ENCODE assay signal across 8 cellular contexts in the genomic region with DNA sequence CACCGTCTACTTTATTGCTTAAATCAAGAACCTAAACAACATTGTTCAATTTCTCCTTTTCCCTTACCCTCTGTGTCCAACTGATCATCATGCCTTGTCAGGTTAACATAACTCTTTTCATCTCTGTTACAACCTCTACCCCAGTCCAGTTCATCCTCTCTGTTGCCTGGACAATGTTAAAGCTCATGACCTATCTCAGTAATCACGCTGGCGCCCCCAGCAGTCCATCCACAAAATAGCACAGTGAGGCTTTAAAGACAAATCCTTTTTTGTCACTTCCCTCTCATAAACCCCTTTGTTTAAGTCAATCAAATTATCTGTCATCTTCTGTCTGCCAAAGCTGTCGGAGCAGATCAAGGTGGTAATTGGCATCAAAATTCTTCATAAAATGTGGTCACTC.
DNase-seq lines count a peak whose midpoint lies in the region; ATAC-seq and TF ChIP-seq lines count a peak whose summit lies in the region.

No MANE protein-coding gene starts in this region.

- TF ChIP-seq POLR2A in HCT116 (IDR thresholded peaks at IDR 0.05; ENCODE audit: borderline replicate concordance, extremely low read depth, insufficient read depth, insufficient read length), result no peak
- no peak for TF ChIP-seq POLR2A in vagina (IDR thresholded peaks at IDR 0.05)

- BruUV-seq in HCT116 (replicated peaks; lab: Mats Ljungman, UMichigan), result no TSS peak
- BruUV-seq in Panc1 (replicated peaks; lab: Mats Ljungman, UMichigan), result no TSS peak

- DNase-seq in DMS 273 (lab: John Stamatoyannopoulos, UW; ENCODE audit: unreplicated experiment) (peak; percentile 69), HCT116 (ENCODE audit: low read depth, low spot score) (no peak), Panc1 (ENCODE audit: low read depth, low spot score) (no peak), heart right ventricle (peak in 1 of 2 donors; percentile 44), vagina (ENCODE audit: extremely low spot score in 2 of 2) (no peak), globus pallidus (ENCODE audit: low spot score) (no peak)
- DNase-seq in activated gamma-delta T cell treated with anti-CD3 and anti-CD28 coated beads, Interleukin-2, amount 50 U/mL, for 16 hours (ENCODE audit: low read depth), result peak; percentile 7
- peak; percentile 27 to 43 for DNase-seq in stimulated activated CD4-positive, alpha-beta T cell treated with anti-CD3 and anti-CD28 coated beads, Interleukin-1b, Interleukin-23, amount 100 ng/mL, for 4 hours (ENCODE audit: low read depth in 2 of 2)

- in situ Hi-C loops in Panc1 (cut with HindIII; ENCODE audit: low pct_unique_long_range_greater_than_20kb, low sequenced_read_pairs), result no loop called here

- TF ChIP-seq RAD21 in HCT116 (IDR thresholded peaks at IDR 0.05; ENCODE audit: low read depth), result peak; percentile 58

- no peaks in the 10 kb centered on the region for H4K20me1 ChIP-seq in HCT116 (ENCODE audit: insufficient read depth)

- H3K79me2 ChIP-seq in HCT116 (ENCODE audit: insufficient read depth, low read length), result no peaks in the 10 kb centered on the region

- H3K4me1 ChIP-seq in HCT116 (ENCODE audit: control insufficient read depth in 1 of 2, insufficient read depth in 2 of 2, low read length in 2 of 2), result no peaks in the 10 kb centered on the region
- H3K4me1 ChIP-seq in Panc1 (ENCODE audit: control insufficient read depth, insufficient read depth, low read length), result no peaks in the 10 kb centered on the region
- H3K4me1 ChIP-seq in heart right ventricle, result peaks cover 0 to 69% (median 34%) of the 10 kb centered on the region in 9 donors
- no peaks in the 10 kb centered on the region for H3K4me1 ChIP-seq in vagina

- no peak overlapping the region for H2AFZ ChIP-seq in HCT116 (ENCODE audit: low read depth, low read length, poor library complexity, severe bottlenecking)

- intact Hi-C loops in HCT116 (cut with micrococcal nuclease) (loop anchor here (10.0 kb wide), 3 partner anchors 130 to 400 kb away; no protein-coding TSS in a partner anchor), Panc1 (cut with micrococcal nuclease; ENCODE audit: unreplicated experiment) (loop anchor here (5.0 kb wide), 1 partner anchor 132 kb away; no protein-coding TSS in a partner anchor), heart right ventricle (cut with DNase I) (loop anchor here in 4 of 10 donors (10.0 kb wide), 4 partner anchors 120 to 550 kb away; no protein-coding TSS in a partner anchor), vagina (cut with DNase I) (no loop called here)

- WGBS in heart right ventricle, 2 donors, result 58 to 61% methylated on average over 4 of the region's 4 CpGs

- no peak overlapping the region for H3K27ac ChIP-seq in HCT116 (ENCODE audit: low read depth, low read length)
- H3K27ac ChIP-seq in Panc1 (ENCODE audit: low read length), result no peak overlapping the region
- peak overlapping the region in 2 of 10 donors; percentile 37 to 49 for H3K27ac ChIP-seq in heart right ventricle
- H3K27ac ChIP-seq in vagina, result no peak overlapping the region

- H3K4me2 ChIP-seq in HCT116 (ENCODE audit: low read length), result no peak overlapping the region

- H3K9ac ChIP-seq in HCT116 (ENCODE audit: low read length), result no peak overlapping the region

- no peaks in the 10 kb centered on the region for H3K27me3 ChIP-seq in HCT116 (ENCODE audit: insufficient read depth, low read length)
- H3K27me3 ChIP-seq in Panc1 (ENCODE audit: control insufficient read depth, insufficient read depth, low read length), result no peaks in the 10 kb centered on the region
- no peaks in the 10 kb centered on the region for H3K27me3 ChIP-seq in heart right ventricle
- H3K27me3 ChIP-seq in vagina, result no peaks in the 10 kb centered on the region

- POLR2A ChIA-PET in HCT116 (lab: Charles Lee), result no interaction called here
- POLR2A ChIA-PET in Panc1 (lab: Charles Lee), result interaction anchor here (0.5 kb wide), 1 partner anchor 143 kb away, joined by 10 read pairs; no protein-coding TSS in a partner anchor

- H3K9me3 ChIP-seq in HCT116 (ENCODE audit: control insufficient read depth in 1 of 2, insufficient read depth in 1 of 2, low read depth in 1 of 2, low read length in 2 of 2) (no peaks in the 10 kb centered on the region), Panc1 (ENCODE audit: control insufficient read depth, insufficient read depth, low read depth, low read length) (no peaks in the 10 kb centered on the region), heart right ventricle (peaks cover 0 to 4% (median 0%) of the 10 kb centered on the region in 11 donors), vagina (no peaks in the 10 kb centered on the region)

- no peak overlapping the region for H3K4me3 ChIP-seq in HCT116 (replicated peaks in 1 of 2; ENCODE audit: low read depth in 1 of 2, low read length in 2 of 2)
- no peak overlapping the region for H3K4me3 ChIP-seq in Panc1 (ENCODE audit: low read depth in 2 of 2, low read length in 2 of 2)
- H3K4me3 ChIP-seq in heart right ventricle, result no peak overlapping the region
- no peak overlapping the region for H3K4me3 ChIP-seq in vagina

- RAD21 ChIA-PET in HCT116 (lab: Charles Lee; ENCODE audit: low non-redundant PET in 1 of 2, low total read pairs in 2 of 2, uncharacterized antibody in 2 of 2, unreplicated experiment in 2 of 2), result no interaction called here

- ATAC-seq in HCT116, result peak; percentile 60; the same call in 1 of the 2 replicates
- peak; percentile 73; the same call in 1 of the 2 replicates for ATAC-seq in Panc1
- peak in 4 of 8 donors; percentile 29 to 53 (median 45) for ATAC-seq in heart right ventricle

- no peaks in the 10 kb centered on the region for H3K9me2 ChIP-seq in HCT116 (ENCODE audit: insufficient read depth)

- CTCF ChIA-PET in HCT116 (lab: Charles Lee), result interaction anchor here (0.7 kb wide), 1 partner anchor 19 kb away, joined by 3 read pairs; no protein-coding TSS in a partner anchor
- CTCF ChIA-PET in Panc1 (lab: Charles Lee), result no interaction called here

- TF ChIP-seq CTCF in HCT116 (IDR thresholded peaks at IDR 0.05 in 2 of 3, conservative IDR thresholded peaks at IDR 0.05 in 1 of 3; ENCODE audit: borderline replicate concordance in 1 of 3, insufficient read depth in 1 of 3, low read depth in 2 of 3, low read length in 2 of 3) (peak; percentile 27 to 61 (median 52); a peak in 4 of 6 replicates), Panc1 (IDR thresholded peaks at IDR 0.05) (peak; percentile 75), heart right ventricle (IDR thresholded peaks at IDR 0.05) (peak in 8 of 9 donors; percentile 29 to 64 (median 54)), vagina (IDR thresholded peaks at IDR 0.05) (no peak)

- H3K36me3 ChIP-seq in HCT116 (ENCODE audit: control insufficient read depth in 1 of 2, insufficient read depth in 2 of 2, low read length in 2 of 2) (no peaks in the 10 kb centered on the region), Panc1 (ENCODE audit: control insufficient read depth, insufficient read depth, low read length) (no peaks in the 10 kb centered on the region), heart right ventricle (peaks cover 0 to 61% (median 8%) of the 10 kb centered on the region in 9 donors), vagina (no peaks in the 10 kb centered on the region)

TF ChIP-seq in HCT116, 20 proteins besides CTCF, POLR2A, EP300 and RAD21 (continues in another document):
- no peak for TF ChIP-seq FOSL1 (IDR thresholded peaks at IDR 0.05; ENCODE audit: low read depth)
- TF ChIP-seq CEBPB (IDR thresholded peaks at IDR 0.05; ENCODE audit: low read depth), result no peak
- TF ChIP-seq EZH2 (IDR thresholded peaks at IDR 0.05), result no peak
- TF ChIP-seq, protein P1, sequence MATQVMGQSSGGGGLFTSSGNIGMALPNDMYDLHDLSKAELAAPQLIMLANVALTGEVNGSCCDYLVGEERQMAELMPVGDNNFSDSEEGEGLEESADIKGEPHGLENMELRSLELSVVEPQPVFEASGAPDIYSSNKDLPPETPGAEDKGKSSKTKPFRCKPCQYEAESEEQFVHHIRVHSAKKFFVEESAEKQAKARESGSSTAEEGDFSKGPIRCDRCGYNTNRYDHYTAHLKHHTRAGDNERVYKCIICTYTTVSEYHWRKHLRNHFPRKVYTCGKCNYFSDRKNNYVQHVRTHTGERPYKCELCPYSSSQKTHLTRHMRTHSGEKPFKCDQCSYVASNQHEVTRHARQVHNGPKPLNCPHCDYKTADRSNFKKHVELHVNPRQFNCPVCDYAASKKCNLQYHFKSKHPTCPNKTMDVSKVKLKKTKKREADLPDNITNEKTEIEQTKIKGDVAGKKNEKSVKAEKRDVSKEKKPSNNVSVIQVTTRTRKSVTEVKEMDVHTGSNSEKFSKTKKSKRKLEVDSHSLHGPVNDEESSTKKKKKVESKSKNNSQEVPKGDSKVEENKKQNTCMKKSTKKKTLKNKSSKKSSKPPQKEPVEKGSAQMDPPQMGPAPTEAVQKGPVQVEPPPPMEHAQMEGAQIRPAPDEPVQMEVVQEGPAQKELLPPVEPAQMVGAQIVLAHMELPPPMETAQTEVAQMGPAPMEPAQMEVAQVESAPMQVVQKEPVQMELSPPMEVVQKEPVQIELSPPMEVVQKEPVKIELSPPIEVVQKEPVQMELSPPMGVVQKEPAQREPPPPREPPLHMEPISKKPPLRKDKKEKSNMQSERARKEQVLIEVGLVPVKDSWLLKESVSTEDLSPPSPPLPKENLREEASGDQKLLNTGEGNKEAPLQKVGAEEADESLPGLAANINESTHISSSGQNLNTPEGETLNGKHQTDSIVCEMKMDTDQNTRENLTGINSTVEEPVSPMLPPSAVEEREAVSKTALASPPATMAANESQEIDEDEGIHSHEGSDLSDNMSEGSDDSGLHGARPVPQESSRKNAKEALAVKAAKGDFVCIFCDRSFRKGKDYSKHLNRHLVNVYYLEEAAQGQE (IDR thresholded peaks at IDR 0.05; ENCODE audit: low read depth), result no peak
- TF ChIP-seq CBX3 (IDR thresholded peaks at IDR 0.05; ENCODE audit: low read depth), result no peak
- TF ChIP-seq SIN3A (IDR thresholded peaks at IDR 0.05; ENCODE audit: low read depth), result no peak
- no peak for TF ChIP-seq ELF1 (IDR thresholded peaks at IDR 0.05; ENCODE audit: borderline replicate concordance, low read depth)
- TF ChIP-seq EZH2phosphoT487 (IDR thresholded peaks at IDR 0.05; ENCODE audit: borderline replicate concordance), result no peak
- TF ChIP-seq, protein P2, sequence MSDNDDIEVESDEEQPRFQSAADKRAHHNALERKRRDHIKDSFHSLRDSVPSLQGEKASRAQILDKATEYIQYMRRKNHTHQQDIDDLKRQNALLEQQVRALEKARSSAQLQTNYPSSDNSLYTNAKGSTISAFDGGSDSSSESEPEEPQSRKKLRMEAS (IDR thresholded peaks at IDR 0.05), result no peak
- no peak for TF ChIP-seq ZFX (IDR thresholded peaks at IDR 0.05)
- no peak for TF ChIP-seq TCF7L2 (IDR thresholded peaks at IDR 0.05; ENCODE audit: borderline replicate concordance, extremely low read depth, insufficient read depth, insufficient read length)
- no peak for TF ChIP-seq SRF (IDR thresholded peaks at IDR 0.05; ENCODE audit: low read depth)
- no peak for TF ChIP-seq ZNF274 (IDR thresholded peaks at IDR 0.05; ENCODE audit: low read depth, low read length)
- TF ChIP-seq, protein P3, sequence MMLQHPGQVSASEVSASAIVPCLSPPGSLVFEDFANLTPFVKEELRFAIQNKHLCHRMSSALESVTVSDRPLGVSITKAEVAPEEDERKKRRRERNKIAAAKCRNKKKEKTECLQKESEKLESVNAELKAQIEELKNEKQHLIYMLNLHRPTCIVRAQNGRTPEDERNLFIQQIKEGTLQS (IDR thresholded peaks at IDR 0.05), result no peak
- TF ChIP-seq SP1 (IDR thresholded peaks at IDR 0.05; ENCODE audit: low read depth), result no peak

Comparison
In these comparisons a context has a peak if more than half of its experiments do, and no peak if none do; other contexts are left out.
1. DNase-seq: peak in DMS 273 (single experiment), activated gamma-delta T cell treated with anti-CD3 and anti-CD28 coated beads, Interleukin-2, amount 50 U/mL, for 16 hours (single experiment) and stimulated activated CD4-positive, alpha-beta T cell treated with anti-CD3 and anti-CD28 coated beads, Interleukin-1b, Interleukin-23, amount 100 ng/mL, for 4 hours (2 of 2); none in HCT116 (single experiment), Panc1 (single experiment), vagina (0 of 2) and globus pallidus (single experiment).
2. CTCF ChIP-seq: peak in HCT116 (3 of 3), Panc1 (single experiment) and heart right ventricle (8 of 9); none in vagina (0 of 3).